ENCODE assay signal across 8 cellular contexts in the genomic region with DNA sequence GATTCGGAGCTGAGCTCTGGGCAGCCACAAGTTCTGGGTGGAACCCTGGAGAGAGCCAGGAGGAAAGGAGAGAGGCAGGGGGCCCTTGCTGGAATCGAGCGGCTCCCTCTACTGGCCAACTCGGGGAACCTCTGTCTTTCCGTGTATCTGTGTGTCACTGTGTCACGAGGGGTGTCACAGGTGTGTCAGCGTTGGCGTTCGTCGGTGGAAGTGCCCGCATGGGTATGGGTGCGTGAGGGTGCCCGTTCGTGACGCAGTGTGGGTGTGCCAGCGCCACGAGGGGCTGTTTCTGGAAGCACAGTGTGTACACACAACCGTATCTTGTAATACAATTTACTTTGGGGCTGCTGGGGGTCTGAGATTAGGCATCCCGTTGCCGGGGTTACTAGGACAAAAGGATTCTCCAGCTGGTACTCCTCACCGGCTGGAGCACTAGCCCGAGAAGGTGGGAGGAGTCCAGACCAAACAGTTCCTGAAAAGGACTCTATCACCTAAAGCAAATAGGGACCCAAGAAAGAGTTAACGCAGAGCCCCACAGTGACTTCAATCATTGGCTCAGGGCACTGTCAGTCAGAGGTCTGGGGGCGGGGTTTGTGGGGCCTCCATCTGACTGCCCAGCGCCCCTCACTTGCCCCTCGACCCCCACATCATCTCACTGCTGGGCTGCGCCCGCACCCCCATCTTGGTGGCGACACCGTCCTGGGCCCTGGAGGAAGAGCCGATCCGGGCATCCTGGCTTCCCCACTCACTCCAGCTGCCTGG. TPM values are rescaled to one million over a fixed set of nuclear protein-coding genes. Genes with fewer than 3 reads are reported as not detected.
DNase-seq lines count a peak whose midpoint lies in the region; ATAC-seq, FAIRE-seq and TF ChIP-seq lines count a peak whose summit lies in the region.

No MANE protein-coding gene starts in this region.

- H3K4me1 Mint-ChIP-seq in activated B cell treated with CpG ODN at 0.5 μM for 24 hours, result peaks cover 62% of the 10 kb centered on the region

- H3K27ac Mint-ChIP-seq in activated B cell treated with CpG ODN at 0.5 μM for 24 hours, result peak overlapping the region; percentile 98

- H3K36me3 Mint-ChIP-seq in activated B cell treated with CpG ODN at 0.5 μM for 24 hours (ENCODE audit: low read depth), result peaks cover 7% of the 10 kb centered on the region

- POLR2A ChIA-PET in AG04449 (lab: Yijun Ruan, JAX), result interaction anchor here (0.6 to 3.5 kb wide), 7 partner anchors 15 to 138 kb away, joined by 3 to 43 read pairs (median 3); partner anchors contain the start of gene DDX6
- POLR2A ChIA-PET in activated B cell treated with CpG ODN at 0.5 μM for 24 hours (lab: Charles Lee), result interaction anchor here (0.6 to 3.7 kb wide), 12 partner anchors 10 to 329 kb away, joined by 3 to 82 read pairs (median 6); partner anchors contain the start of genes CXCR5, DDX6 and UPK2

- H3K9me3 Mint-ChIP-seq in activated B cell treated with CpG ODN at 0.5 μM for 24 hours, result no peaks in the 10 kb centered on the region

- peak overlapping the region; percentile 72 for H3K4me3 ChIP-seq in AG04449 (ENCODE audit: low read depth, low read length)

- CTCF ChIA-PET in AG04449 (lab: Yijun Ruan, JAX), result interaction anchor here (0.6 to 10.4 kb wide), 26 partner anchors 8 to 268 kb away, joined by 3 to 108 read pairs (median 4); partner anchors contain the start of genes CENATAC and DDX6
- CTCF ChIA-PET in activated B cell treated with CpG ODN at 0.5 μM for 24 hours (lab: Charles Lee), result interaction anchor here (1.3 to 1.7 kb wide), 2 partner anchors 15 to 45 kb away, joined by 3 to 11 read pairs; partner anchors contain the start of gene CXCR5

- ATAC-seq in GM18907 (IDR thresholded peaks at IDR 0.05; ENCODE audit: unreplicated experiment) (peak; percentile 47), HG03280 (IDR thresholded peaks at IDR 0.05; ENCODE audit: unreplicated experiment) (peak; percentile 38), activated B cell treated with CpG ODN at 0.5 μM for 24 hours (ENCODE audit: low read depth) (peak; percentile 52)

- intact Hi-C loops in activated B cell treated with CpG ODN at 0.5 μM for 24 hours (cut with micrococcal nuclease), result loop anchor here (1.0 to 5.0 kb wide), 7 partner anchors 45 to 1101 kb away; partner anchors contain the start of genes CXCR5, DDX6, RPS25 and TRAPPC4

- peak overlapping the region; percentile 99 for H3K27ac ChIP-seq in caudate nucleus (ENCODE audit: low read depth, low read length)

- peak; percentile 89 for TF ChIP-seq CTCF in AG04449 (IDR thresholded peaks at IDR 0.05; ENCODE audit: insufficient read depth, low read length, missing control alignments)
- peak; percentile 87 for TF ChIP-seq CTCF in activated B cell treated with CpG ODN at 0.5 μM for 24 hours (IDR thresholded peaks at IDR 0.05)

- DNase-seq in AG04449 (ENCODE audit: low read depth, low spot score) (no peak), NCI-H345 (lab: John Stamatoyannopoulos, UW) (peak; percentile 92), activated B cell treated with CpG ODN at 0.5 μM for 24 hours (peak; percentile 94), caudate nucleus (lab: John Stamatoyannopoulos, UW) (peak in 60 of 61 donors; percentile 67 to 98 (median 90))
- peak; percentile 81 to 96 (median 85) for DNase-seq in stimulated activated CD4-positive, alpha-beta T cell treated with anti-CD3 and anti-CD28 coated beads, Interleukin-12 subunit alpha, Interleukin-12 subunit beta, amount 100 ng/mL, for 48 hours (ENCODE audit: low read depth in 2 of 3, low spot score in 1 of 3)

- peaks cover 2% of the 10 kb centered on the region for H3K27me3 Mint-ChIP-seq in activated B cell treated with CpG ODN at 0.5 μM for 24 hours

- peak; percentile 79 for FAIRE-seq in islet of Langerhans (lab: Jason Lieb, UNC)

- peak overlapping the region; percentile 95 for H3K4me3 Mint-ChIP-seq in activated B cell treated with CpG ODN at 0.5 μM for 24 hours

RNA-seq across cellular contexts. Expression of gene BCL9L, which starts 2.6 kb away (rescaled TPM):
- 20.4 and 21.9 TPM in 2 replicates for total RNA-seq in activated B cell treated with CpG ODN at 0.5 μM for 24 hours

RNA-seq across cellular contexts. Expression of gene UPK2, which starts 27.8 kb away (rescaled TPM):
- 0.27 TPM in 1 of 2 replicates, not detected in the other for total RNA-seq in activated B cell treated with CpG ODN at 0.5 μM for 24 hours

RNA-seq across cellular contexts. Expression of gene FOXR1, which starts 43.3 kb away (rescaled TPM):
- not detected in 2 replicates for total RNA-seq in activated B cell treated with CpG ODN at 0.5 μM for 24 hours

RNA-seq across cellular contexts. Expression of gene CXCR5, which starts 44.6 kb away (rescaled TPM):
- total RNA-seq in activated B cell treated with CpG ODN at 0.5 μM for 24 hours, result 198 and 199 TPM in 2 replicates
